In genomic region chr3:134817297-134817696, GRCh38 we compare ENCODE assay signal across 18 cellular contexts. TPM values are rescaled to one million over a fixed set of nuclear protein-coding genes. Genes with fewer than 3 reads are reported as not detected.
DNase-seq lines count a peak whose midpoint lies in the region; ATAC-seq and TF ChIP-seq lines count a peak whose summit lies in the region.
"Had no signal": no experiment of that assay in that cellular context is flagged by ENCODE, and none has a peak within 500 bp of the region (broad histone marks: within the 10 kb centered on the region; RNA-seq: fewer than 3 reads in every experiment).

No MANE protein-coding gene starts in this region.

- DNase-seq in psoas muscle (peak in 1 of 2 donors; percentile 68), occipital lobe (lab: John Stamatoyannopoulos, UW) (no peak), T-cell (no peak)
- DNase-seq: activated T-cell treated with anti-CD3 and anti-CD28 coated beads, Interleukin-2, amount 50 U/mL, for 1 hour; effector CD4-positive, alpha-beta T cell; NCI-H187 treated with DMSO at 0.1 percent for 48 hours; NCI-H524; OCI-M1; retina had no signal

- H3K9me3 ChIP-seq in psoas muscle, result no peaks in the 10 kb centered on the region
- H3K9me3 ChIP-seq: heart right ventricle, suprapubic skin had no signal

- no peaks in the 10 kb centered on the region for H3K4me1 Mint-ChIP-seq in T-cell
- H3K4me1 Mint-ChIP-seq: neural crest cell had no signal

- H3K36me3 Mint-ChIP-seq in T-cell, result no peaks in the 10 kb centered on the region

- no peaks in the 10 kb centered on the region for H3K36me3 ChIP-seq in psoas muscle (ENCODE audit: insufficient read depth in 1 of 2, low read depth in 1 of 2)
- H3K36me3 ChIP-seq: heart right ventricle, suprapubic skin had no signal

- peaks cover 33% of the 10 kb centered on the region for H3K4me1 ChIP-seq in psoas muscle
- H3K4me1 ChIP-seq: heart right ventricle, suprapubic skin had no signal

- H3K27me3 ChIP-seq in psoas muscle (ENCODE audit: insufficient read depth in 3 of 3, low read length in 2 of 3), result no peaks in the 10 kb centered on the region
- H3K27me3 ChIP-seq: heart right ventricle, suprapubic skin had no signal

- ATAC-seq in GM19324 (IDR thresholded peaks at IDR 0.05; ENCODE audit: low FRiP score, unreplicated experiment), result peak; percentile 69
- peak; percentile 47 for ATAC-seq in GM21786 (IDR thresholded peaks at IDR 0.05; ENCODE audit: unreplicated experiment)
- peak; percentile 69 for ATAC-seq in HG03159 (IDR thresholded peaks at IDR 0.05; ENCODE audit: unreplicated experiment)
- peak; percentile 64 to 92 (median 88) for ATAC-seq in psoas muscle
- no peak for ATAC-seq in GM18868 (IDR thresholded peaks at IDR 0.05; ENCODE audit: unreplicated experiment)
- no peak for ATAC-seq in T-cell (replicated peaks in 1 of 4)

- H3K4me3 ChIP-seq in psoas muscle, result peak overlapping the region; percentile 17
- H3K4me3 ChIP-seq: heart right ventricle, SK-N-MC, suprapubic skin had no signal

- no peaks in the 10 kb centered on the region for H3K9me3 Mint-ChIP-seq in T-cell
- H3K9me3 Mint-ChIP-seq: neural crest cell had no signal

- intact Hi-C loops in psoas muscle (cut with DNase I), result no loop called here

- CTCF ChIA-PET in T-cell (lab: Charles Lee), result interaction anchor here in 1 of 2 donors (0.8 kb wide), 1 partner anchor 9 kb away, joined by 3 read pairs; no protein-coding TSS in a partner anchor

- H3K4me3 Mint-ChIP-seq in T-cell, result no peak overlapping the region
- H3K4me3 Mint-ChIP-seq: neural crest cell had no signal

- TF ChIP-seq CTCF in psoas muscle (IDR thresholded peaks at IDR 0.05), result no peak

- POLR2A ChIA-PET in T-cell (lab: Charles Lee), result no interaction called here

- peak overlapping the region; percentile 87 for H3K27ac ChIP-seq in psoas muscle
- H3K27ac ChIP-seq: heart right ventricle, SK-N-MC, suprapubic skin had no signal

- H3K27me3 Mint-ChIP-seq in T-cell, result peaks cover 7 to 11% of the 10 kb centered on the region in 2 donors

- no peak overlapping the region for H3K27ac Mint-ChIP-seq in T-cell

- 23 to 43% (median 26%) methylated on average over 6 of the region's 6 CpGs for WGBS in psoas muscle, 3 donors

RNA-seq across cellular contexts. Expression of gene EPHB1, which starts 22.2 kb away (rescaled TPM):
- total RNA-seq in psoas muscle (1 to 10 TPM; 1.6 to 3.3 (median 2.5) TPM), occipital lobe (20.1 TPM), T-cell (under 1 TPM in 4 of 5 donors, not detected in 1; 0.28 to 0.72 (median 0.31) TPM)
- polyA plus RNA-seq in psoas muscle, result 1 to 10 TPM in 2 of 3 donors, under 1 TPM in 1; 0.85 to 6.3 (median 1.3) TPM
- total RNA-seq: MCF 10A had no signal

Comparison
In these comparisons a context has a peak if more than half of its experiments do, and no peak if none do; other contexts are left out.
1. ATAC-seq: peak in GM19324 (single experiment), GM21786 (single experiment), HG03159 (single experiment) and psoas muscle (4 of 4); none in GM18868 (single experiment) and T-cell (0 of 4).